ENCODE assay signal across 37 cellular contexts in the genomic region with DNA sequence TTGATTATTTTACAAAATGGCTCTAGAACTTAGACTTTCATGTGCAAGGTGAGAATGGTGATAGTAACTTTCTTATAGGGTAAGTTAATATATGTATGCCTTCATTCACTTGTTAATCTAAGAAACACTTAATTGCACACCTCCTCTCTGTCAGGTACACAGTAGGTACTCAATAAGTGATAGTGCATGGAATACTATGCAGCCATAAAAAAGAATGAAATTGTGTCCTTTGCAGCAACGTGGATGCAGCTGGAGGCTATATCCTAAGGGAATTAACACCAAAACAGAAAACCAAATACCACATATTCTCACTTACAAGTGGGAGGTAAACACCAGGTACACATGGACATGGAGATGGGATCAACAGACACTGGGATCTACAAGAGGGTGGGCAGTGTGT. TPM values are rescaled to one million over a fixed set of nuclear protein-coding genes. Genes with fewer than 3 reads are reported as not detected.
"Had no signal": no experiment of that assay in that cellular context is flagged by ENCODE, and none has a peak within 500 bp of the region (broad histone marks: within the 10 kb centered on the region; RNA-seq: fewer than 3 reads in every experiment).

No MANE protein-coding gene starts in this region.

- H3K36me3 ChIP-seq: adrenal gland, brain microvascular endothelial cell, breast epithelium had no signal

- H3K27me3 ChIP-seq: adrenal gland, brain microvascular endothelial cell had no signal

- H3K4me1 ChIP-seq: adrenal gland, body of pancreas, breast epithelium had no signal

- FAIRE-seq: astrocyte, colon, TTC549 had no signal

- DNase-seq: activated B cell treated with CpG ODN at 0.5 μM for 24 hours; activated CD4-positive, alpha-beta memory T cell treated with anti-CD3 and anti-CD28 coated beads for 36 hours; activated CD4-positive, alpha-beta T cell treated with anti-CD3 and anti-CD28 coated beads for 4 hours; activated CD4-positive, alpha-beta T cell treated with anti-CD3 and anti-CD28 coated beads, Interleukin-2, amount 10 ng/mL, durations not matched to agents 24 days and 14 days; activated CD4-positive, alpha-beta T cell treated with anti-CD3 and anti-CD28 coated beads, Interleukin-2, amount 50 U/mL, for 1 hour; activated CD4-positive, alpha-beta T cell treated with anti-CD3 and anti-CD28 coated beads, Interleukin-2, amount 50 U/mL, for 4 hours; activated CD4-positive, CD25-positive, alpha-beta regulatory T cell treated with anti-CD3 and anti-CD28 coated beads, Interleukin-2, amount 50 U/mL, for 72 hours; activated CD8-positive, alpha-beta memory T cell treated with anti-CD3 and anti-CD28 coated beads, Interleukin-2, amount 50 U/mL, for 4 hours; activated CD8-positive, alpha-beta T cell treated with anti-CD3 and anti-CD28 coated beads for 36 hours; activated gamma-delta T cell treated with Interleukin-2 at 50 U/mL for 16 hours; activated naive CD4-positive, alpha-beta T cell; activated naive CD4-positive, alpha-beta T cell treated with anti-CD3 and anti-CD28 coated beads for 36 hours; activated naive CD4-positive, alpha-beta T cell treated with anti-CD3 and anti-CD28 coated beads, Interleukin-2, amount 50 U/mL, for 16 hours; activated naive CD8-positive, alpha-beta T cell treated with anti-CD3 and anti-CD28 coated beads for 36 hours; activated T-cell treated with anti-CD3 and anti-CD28 coated beads for 4 hours; activated T-cell treated with anti-CD3 and anti-CD28 coated beads, Interleukin-2, amount 50 U/mL, for 1 hour; activated T-cell treated with anti-CD3 and anti-CD28 coated beads, Interleukin-2, amount 50 U/mL, for 72 hours; adrenal gland; amniotic stem cell; body of pancreas; brain microvascular endothelial cell; central memory CD4-positive, alpha-beta T cell; T-helper 2 cell; T-helper 9 cell had no signal

- H3K27ac ChIP-seq: adrenal gland, body of pancreas, brain microvascular endothelial cell, breast epithelium, VCaP had no signal

- ATAC-seq: activated CD8-positive, alpha-beta T cell treated with anti-CD3 and anti-CD28 coated beads for 36 hours; activated naive CD4-positive, alpha-beta T cell treated with anti-CD3 and anti-CD28 coated beads, Interleukin-2, amount 50 U/mL, for 72 hours; activated T-cell treated with anti-CD3 and anti-CD28 coated beads, Interleukin-2, amount 50 U/mL, for 4 hours; activated T-cell treated with anti-CD3 and anti-CD28 coated beads, Interleukin-2, amount 50 U/mL, for 72 hours; activated T-helper 17 cell treated with anti-CD3 and anti-CD28 coated beads, Interleukin-2, amount 50 U/mL, for 72 hours; body of pancreas had no signal

- H3K4me1 Mint-ChIP-seq: activated B cell treated with CpG ODN at 0.5 μM for 24 hours; activated CD4-positive, alpha-beta T cell treated with anti-CD3 and anti-CD28 coated beads, Interleukin-2, amount 10 ng/mL, durations not matched to agents 24 days and 14 days; activated naive CD8-positive, alpha-beta T cell treated with anti-CD3 and anti-CD28 coated beads for 36 hours; activated T-helper 17 cell treated with anti-CD3 and anti-CD28 coated beads, Interleukin-2, amount 50 U/mL, for 72 hours had no signal

- H3K4me3 Mint-ChIP-seq: activated B cell treated with CpG ODN at 0.5 μM for 24 hours; activated CD4-positive, alpha-beta memory T cell treated with anti-CD3 and anti-CD28 coated beads for 36 hours; activated CD4-positive, alpha-beta T cell treated with anti-CD3 and anti-CD28 coated beads, Interleukin-2, amount 10 ng/mL, durations not matched to agents 24 days and 14 days; activated CD8-positive, alpha-beta T cell treated with anti-CD3 and anti-CD28 coated beads for 36 hours; activated naive CD4-positive, alpha-beta T cell treated with anti-CD3 and anti-CD28 coated beads for 36 hours; activated naive CD8-positive, alpha-beta T cell treated with anti-CD3 and anti-CD28 coated beads for 36 hours; activated T-cell treated with anti-CD3 and anti-CD28 coated beads, Interleukin-2, amount 50 U/mL, for 4 hours; activated T-cell treated with anti-CD3 and anti-CD28 coated beads, Interleukin-2, amount 50 U/mL, for 72 hours; activated T-helper 1 cell treated with anti-CD3 and anti-CD28 coated beads, Interleukin-12 subunit alpha, Interleukin-12 subunit beta, Interleukin-2, Interleukin-4 antibody, amounts not matched to agents 30 ng/mL and 10 ng/mL and 1 ng/mL, durations not matched to agents 14 hours and 24 hours and 36 hours; activated T-helper 17 cell treated with anti-CD3 and anti-CD28 coated beads, Interleukin-2, amount 50 U/mL, for 72 hours; T-helper 2 cell treated with Interferon-gamma antibody and Interleukin-4, amounts not matched to agents 5 μg/mL and 100 μg/mL, for 36 hours had no signal

- H3K9me3 Mint-ChIP-seq: activated CD4-positive, alpha-beta memory T cell treated with anti-CD3 and anti-CD28 coated beads for 36 hours; activated CD4-positive, alpha-beta T cell treated with anti-CD3 and anti-CD28 coated beads, Interleukin-2, amount 10 ng/mL, durations not matched to agents 24 days and 14 days; activated CD8-positive, alpha-beta T cell treated with anti-CD3 and anti-CD28 coated beads for 36 hours; activated naive CD4-positive, alpha-beta T cell treated with anti-CD3 and anti-CD28 coated beads for 36 hours; activated naive CD4-positive, alpha-beta T cell treated with anti-CD3 and anti-CD28 coated beads, Interleukin-2, amount 50 U/mL, for 72 hours; activated naive CD8-positive, alpha-beta T cell treated with anti-CD3 and anti-CD28 coated beads for 36 hours; activated T-cell treated with anti-CD3 and anti-CD28 coated beads, Interleukin-2, amount 50 U/mL, for 4 hours; activated T-cell treated with anti-CD3 and anti-CD28 coated beads, Interleukin-2, amount 50 U/mL, for 72 hours; activated T-helper 1 cell treated with anti-CD3 and anti-CD28 coated beads, Interleukin-12 subunit alpha, Interleukin-12 subunit beta, Interleukin-2, Interleukin-4 antibody, amounts not matched to agents 30 ng/mL and 10 ng/mL and 1 ng/mL, durations not matched to agents 14 hours and 24 hours and 36 hours; activated T-helper 17 cell treated with anti-CD3 and anti-CD28 coated beads, Interleukin-2, amount 50 U/mL, for 72 hours; T-helper 2 cell treated with Interferon-gamma antibody and Interleukin-4, amounts not matched to agents 5 μg/mL and 100 μg/mL, for 36 hours had no signal

- H3K27ac Mint-ChIP-seq: activated B cell treated with CpG ODN at 0.5 μM for 24 hours; activated CD4-positive, alpha-beta memory T cell treated with anti-CD3 and anti-CD28 coated beads for 36 hours; activated CD4-positive, alpha-beta T cell treated with anti-CD3 and anti-CD28 coated beads, Interleukin-2, amount 10 ng/mL, durations not matched to agents 24 days and 14 days; activated CD8-positive, alpha-beta T cell treated with anti-CD3 and anti-CD28 coated beads for 36 hours; activated naive CD4-positive, alpha-beta T cell treated with anti-CD3 and anti-CD28 coated beads for 36 hours; activated naive CD4-positive, alpha-beta T cell treated with anti-CD3 and anti-CD28 coated beads, Interleukin-2, amount 50 U/mL, for 72 hours; activated naive CD8-positive, alpha-beta T cell treated with anti-CD3 and anti-CD28 coated beads for 36 hours; activated T-cell treated with anti-CD3 and anti-CD28 coated beads, Interleukin-2, amount 50 U/mL, for 72 hours; activated T-helper 1 cell treated with anti-CD3 and anti-CD28 coated beads, Interleukin-12 subunit alpha, Interleukin-12 subunit beta, Interleukin-2, Interleukin-4 antibody, amounts not matched to agents 30 ng/mL and 10 ng/mL and 1 ng/mL, durations not matched to agents 14 hours and 24 hours and 36 hours; activated T-helper 17 cell treated with anti-CD3 and anti-CD28 coated beads, Interleukin-2, amount 50 U/mL, for 72 hours; T-helper 2 cell treated with Interferon-gamma antibody and Interleukin-4, amounts not matched to agents 5 μg/mL and 100 μg/mL, for 36 hours had no signal

- H3K4me3 ChIP-seq: adrenal gland, body of pancreas, breast epithelium had no signal

- H3K27me3 Mint-ChIP-seq: activated CD4-positive, alpha-beta T cell treated with anti-CD3 and anti-CD28 coated beads, Interleukin-2, amount 10 ng/mL, durations not matched to agents 24 days and 14 days had no signal

- H3K36me3 Mint-ChIP-seq: activated CD4-positive, alpha-beta memory T cell treated with anti-CD3 and anti-CD28 coated beads for 36 hours; activated naive CD4-positive, alpha-beta T cell treated with anti-CD3 and anti-CD28 coated beads, Interleukin-2, amount 50 U/mL, for 72 hours; activated naive CD8-positive, alpha-beta T cell treated with anti-CD3 and anti-CD28 coated beads for 36 hours had no signal

- H3K9me3 ChIP-seq: adrenal gland, body of pancreas, breast epithelium had no signal

RNA-seq across cellular contexts. Expression of a gene that starts 17.6 kb away (rescaled TPM):
- total RNA-seq: activated B cell treated with CpG ODN at 0.5 μM for 24 hours; activated CD4-positive, alpha-beta memory T cell treated with anti-CD3 and anti-CD28 coated beads for 36 hours; activated CD4-positive, alpha-beta T cell treated with anti-CD3 and anti-CD28 coated beads, Interleukin-2, amount 10 ng/mL, durations not matched to agents 24 days and 14 days; activated CD8-positive, alpha-beta memory T cell treated with anti-CD3 and anti-CD28 coated beads for 36 hours; activated CD8-positive, alpha-beta T cell treated with anti-CD3 and anti-CD28 coated beads for 36 hours; activated naive CD4-positive, alpha-beta T cell treated with anti-CD3 and anti-CD28 coated beads for 36 hours; activated naive CD8-positive, alpha-beta T cell treated with anti-CD3 and anti-CD28 coated beads for 36 hours; activated T-cell treated with anti-CD3 and anti-CD28 coated beads, Interleukin-2, amount 50 U/mL, for 4 hours; activated T-cell treated with anti-CD3 and anti-CD28 coated beads, Interleukin-2, amount 50 U/mL, for 72 hours; activated T-helper 1 cell treated with anti-CD3 and anti-CD28 coated beads, Interleukin-12 subunit alpha, Interleukin-12 subunit beta, Interleukin-2, Interleukin-4 antibody, amounts not matched to agents 30 ng/mL and 10 ng/mL and 1 ng/mL, durations not matched to agents 14 hours and 24 hours and 36 hours; activated T-helper 17 cell treated with anti-CD3 and anti-CD28 coated beads, Interleukin-2, amount 50 U/mL, for 72 hours; adrenal gland; aorta; astrocyte; body of pancreas; breast epithelium; cardiac septum had no signal
- polyA plus RNA-seq: aorta had no signal
